18 cellular contexts compared by ENCODE assay signal in genomic region chr15:22795206-22796063, GRCh38. TPM values are rescaled to one million over a fixed set of nuclear protein-coding genes. Genes with fewer than 3 reads are reported as not detected.
DNase-seq lines count a peak whose midpoint lies in the region; ATAC-seq and TF ChIP-seq lines count a peak whose summit lies in the region.
"Had no signal": no experiment of that assay in that cellular context is flagged by ENCODE, and none has a peak within 500 bp of the region (broad histone marks: within the 10 kb centered on the region; RNA-seq: fewer than 3 reads in every experiment).

No MANE protein-coding gene starts in this region.

- no peaks in the 10 kb centered on the region for H3K36me3 ChIP-seq in KMS-11 (ENCODE audit: insufficient read depth)
- H3K36me3 ChIP-seq in MG63: 0 out of 2 replicates have a peak, but pooled peaks cover 4% of the 10 kb centered on the region
- H3K36me3 ChIP-seq: esophagus squamous epithelium, SJCRH30, spleen had no signal

- H3K4me2 ChIP-seq in KMS-11: 0 out of 2 replicates have a peak overlapping the region, but pooled peaks have one; percentile 79

- peak overlapping the region; percentile 38 for H3K27ac Mint-ChIP-seq in activated naive CD4-positive, alpha-beta T cell treated with anti-CD3 and anti-CD28 coated beads, Interleukin-2, amount 10 ng/mL, durations not matched to agents 7 days and 5 days
- H3K27ac Mint-ChIP-seq in activated naive CD4-positive, alpha-beta T cell treated with anti-CD3 and anti-CD28 coated beads, Interleukin-2, amount 50 U/mL, for 72 hours: no peak overlapping the region
- H3K27ac Mint-ChIP-seq in activated T-helper 2 cell treated with anti-CD3 and anti-CD28 coated beads, Interferon-gamma antibody, Interleukin-2, Interleukin-4, amounts not matched to agents 10 μg/mL and 5 μg/mL and 100 μg/mL, durations not matched to agents 14 hours and 24 hours and 36 hours: peak overlapping the region; percentile 38
- H3K27ac Mint-ChIP-seq in stimulated activated memory B cell treated with anti-CD40 and anti-IgM and Interleukin-4, amounts not matched to agents 10 μg/mL and 1 μg/mL and 100 μg/mL, for 72 hours: peak overlapping the region; percentile 95

- H3K9me3 ChIP-seq in MG63: no peaks in the 10 kb centered on the region
- H3K9me3 ChIP-seq: esophagus squamous epithelium, SJCRH30, spleen had no signal

- no peak overlapping the region for H3K9ac ChIP-seq in KMS-11

- no peaks in the 10 kb centered on the region for H3K36me3 Mint-ChIP-seq in activated naive CD4-positive, alpha-beta T cell treated with anti-CD3 and anti-CD28 coated beads, Interleukin-2, amount 10 ng/mL, durations not matched to agents 7 days and 5 days
- peaks cover 5 to 18% of the 10 kb centered on the region in 2 donors for H3K36me3 Mint-ChIP-seq in activated naive CD4-positive, alpha-beta T cell treated with anti-CD3 and anti-CD28 coated beads, Interleukin-2, amount 50 U/mL, for 72 hours
- peaks cover 47% of the 10 kb centered on the region for H3K36me3 Mint-ChIP-seq in activated T-helper 2 cell treated with anti-CD3 and anti-CD28 coated beads, Interferon-gamma antibody, Interleukin-2, Interleukin-4, amounts not matched to agents 10 μg/mL and 5 μg/mL and 100 μg/mL, durations not matched to agents 14 hours and 24 hours and 36 hours (ENCODE audit: low read depth)
- H3K36me3 Mint-ChIP-seq in stimulated activated memory B cell treated with anti-CD40 and anti-IgM and Interleukin-4, amounts not matched to agents 10 μg/mL and 1 μg/mL and 100 μg/mL, for 72 hours: peaks cover 21% of the 10 kb centered on the region

- H3K79me2 ChIP-seq in KMS-11 (ENCODE audit: insufficient read depth, low read depth): peaks cover 39% of the 10 kb centered on the region; the same call in 1 of the 2 replicates

- no peak overlapping the region for H3K4me3 ChIP-seq in KMS-11 (IDR thresholded peaks at IDR 0.05; ENCODE audit: insufficient read depth, low read depth, low read length)
- no peak overlapping the region for H3K4me3 ChIP-seq in MG63
- H3K4me3 ChIP-seq: esophagus squamous epithelium, SJCRH30, spleen had no signal

- no peak for DNase-seq in activated naive CD4-positive, alpha-beta T cell treated with anti-CD3 and anti-CD28 coated beads, Interleukin-2, amount 10 ng/mL, durations not matched to agents 7 days and 5 days
- DNase-seq in activated naive CD4-positive, alpha-beta T cell treated with anti-CD3 and anti-CD28 coated beads, Interleukin-2, amount 50 U/mL, for 72 hours (ENCODE audit: low spot score in 2 of 2): no peak
- DNase-seq in activated T-helper 2 cell treated with anti-CD3 and anti-CD28 coated beads, Interferon-gamma antibody, Interleukin-2, Interleukin-4, amounts not matched to agents 10 μg/mL and 5 μg/mL and 100 μg/mL, durations not matched to agents 14 hours and 24 hours and 36 hours (ENCODE audit: low spot score): no peak
- DNase-seq in MG63: no peak
- DNase-seq: DMS79 treated with DMSO at 0.1 percent for 48 hours, esophagus squamous epithelium, KBM-7, NCI-H1092 treated with DMSO at 0.1 percent for 48 hours, NCI-H2081 treated with DMSO at 0.1 percent for 48 hours, NCI-H510A, SJCRH30, spleen, T1000 had no signal

- no peak overlapping the region for H2AFZ ChIP-seq in KMS-11 (ENCODE audit: low read depth)

- no peak for ATAC-seq in activated naive CD4-positive, alpha-beta T cell treated with anti-CD3 and anti-CD28 coated beads, Interleukin-2, amount 50 U/mL, for 72 hours
- ATAC-seq in stimulated activated memory B cell treated with anti-CD40 and anti-IgM and Interleukin-4, amounts not matched to agents 10 μg/mL and 1 μg/mL and 100 μg/mL, for 72 hours: no peak
- ATAC-seq in HG02884 (IDR thresholded peaks at IDR 0.05; ENCODE audit: unreplicated experiment) (no peak), HG02885 (IDR thresholded peaks at IDR 0.05; ENCODE audit: poor library complexity, unreplicated experiment) (no peak)

- H3K4me1 ChIP-seq in KMS-11 (ENCODE audit: low read depth, poor library complexity, severe bottlenecking): peaks cover 13% of the 10 kb centered on the region
- H3K4me1 ChIP-seq: esophagus squamous epithelium, SJCRH30 had no signal

- TF ChIP-seq CTCF in KMS-11 (conservative IDR thresholded peaks at IDR 0.05; ENCODE audit: low read depth, low read length): no peak

- CTCF ChIA-PET in activated naive CD4-positive, alpha-beta T cell treated with anti-CD3 and anti-CD28 coated beads, Interleukin-2, amount 10 ng/mL, durations not matched to agents 7 days and 5 days (lab: Charles Lee): no interaction called here

- intact Hi-C loops in activated T-helper 2 cell treated with anti-CD3 and anti-CD28 coated beads, Interferon-gamma antibody, Interleukin-2, Interleukin-4, amounts not matched to agents 10 μg/mL and 5 μg/mL and 100 μg/mL, durations not matched to agents 14 hours and 24 hours and 36 hours (cut with micrococcal nuclease): loop anchor here (2.0 kb wide), 1 partner anchor 15 kb away; no protein-coding TSS in a partner anchor

- no peaks in the 10 kb centered on the region for H3K27me3 Mint-ChIP-seq in activated naive CD4-positive, alpha-beta T cell treated with anti-CD3 and anti-CD28 coated beads, Interleukin-2, amount 10 ng/mL, durations not matched to agents 7 days and 5 days
- H3K27me3 Mint-ChIP-seq in activated T-helper 2 cell treated with anti-CD3 and anti-CD28 coated beads, Interferon-gamma antibody, Interleukin-2, Interleukin-4, amounts not matched to agents 10 μg/mL and 5 μg/mL and 100 μg/mL, durations not matched to agents 14 hours and 24 hours and 36 hours (ENCODE audit: low read depth): no peaks in the 10 kb centered on the region
- H3K27me3 Mint-ChIP-seq in stimulated activated memory B cell treated with anti-CD40 and anti-IgM and Interleukin-4, amounts not matched to agents 10 μg/mL and 1 μg/mL and 100 μg/mL, for 72 hours: no peaks in the 10 kb centered on the region

- H3K27ac ChIP-seq in KMS-11: peak overlapping the region; percentile 94; the same call in 1 of the 2 replicates
- H3K27ac ChIP-seq: esophagus squamous epithelium, SJCRH30 had no signal

- H3K4me1 Mint-ChIP-seq in activated naive CD4-positive, alpha-beta T cell treated with anti-CD3 and anti-CD28 coated beads, Interleukin-2, amount 10 ng/mL, durations not matched to agents 7 days and 5 days: peaks cover 16% of the 10 kb centered on the region
- H3K4me1 Mint-ChIP-seq in activated T-helper 2 cell treated with anti-CD3 and anti-CD28 coated beads, Interferon-gamma antibody, Interleukin-2, Interleukin-4, amounts not matched to agents 10 μg/mL and 5 μg/mL and 100 μg/mL, durations not matched to agents 14 hours and 24 hours and 36 hours (ENCODE audit: low read depth): peaks cover 32% of the 10 kb centered on the region
- peaks cover 74% of the 10 kb centered on the region for H3K4me1 Mint-ChIP-seq in stimulated activated memory B cell treated with anti-CD40 and anti-IgM and Interleukin-4, amounts not matched to agents 10 μg/mL and 1 μg/mL and 100 μg/mL, for 72 hours

- H3K4me3 Mint-ChIP-seq in activated naive CD4-positive, alpha-beta T cell treated with anti-CD3 and anti-CD28 coated beads, Interleukin-2, amount 10 ng/mL, durations not matched to agents 7 days and 5 days: no peak overlapping the region
- no peak overlapping the region for H3K4me3 Mint-ChIP-seq in activated T-helper 2 cell treated with anti-CD3 and anti-CD28 coated beads, Interferon-gamma antibody, Interleukin-2, Interleukin-4, amounts not matched to agents 10 μg/mL and 5 μg/mL and 100 μg/mL, durations not matched to agents 14 hours and 24 hours and 36 hours (ENCODE audit: low read depth)
- no peak overlapping the region for H3K4me3 Mint-ChIP-seq in stimulated activated memory B cell treated with anti-CD40 and anti-IgM and Interleukin-4, amounts not matched to agents 10 μg/mL and 1 μg/mL and 100 μg/mL, for 72 hours
- H3K4me3 Mint-ChIP-seq: neural crest cell had no signal

- no peaks in the 10 kb centered on the region for H3K9me3 Mint-ChIP-seq in activated naive CD4-positive, alpha-beta T cell treated with anti-CD3 and anti-CD28 coated beads, Interleukin-2, amount 10 ng/mL, durations not matched to agents 7 days and 5 days
- H3K9me3 Mint-ChIP-seq in activated naive CD4-positive, alpha-beta T cell treated with anti-CD3 and anti-CD28 coated beads, Interleukin-2, amount 50 U/mL, for 72 hours: no peaks in the 10 kb centered on the region
- H3K9me3 Mint-ChIP-seq in activated T-helper 2 cell treated with anti-CD3 and anti-CD28 coated beads, Interferon-gamma antibody, Interleukin-2, Interleukin-4, amounts not matched to agents 10 μg/mL and 5 μg/mL and 100 μg/mL, durations not matched to agents 14 hours and 24 hours and 36 hours: no peaks in the 10 kb centered on the region
- H3K9me3 Mint-ChIP-seq in stimulated activated memory B cell treated with anti-CD40 and anti-IgM and Interleukin-4, amounts not matched to agents 10 μg/mL and 1 μg/mL and 100 μg/mL, for 72 hours: no peaks in the 10 kb centered on the region
- H3K9me3 Mint-ChIP-seq: neural crest cell had no signal

- H3K27me3 ChIP-seq in KMS-11 (ENCODE audit: insufficient read depth, low read depth) (no peaks in the 10 kb centered on the region), MG63 (no peaks in the 10 kb centered on the region)
- H3K27me3 ChIP-seq: esophagus squamous epithelium, SJCRH30, spleen had no signal

- H4K20me1 ChIP-seq in KMS-11 (ENCODE audit: insufficient read depth): no peaks in the 10 kb centered on the region

RNA-seq across cellular contexts. Expression of gene NIPA1, which starts 9.0 kb away (rescaled TPM):
- 10 to 100 TPM in 1 of 2 donors, 1 to 10 TPM in 1; 5.7 to 14.0 TPM for total RNA-seq in activated naive CD4-positive, alpha-beta T cell treated with anti-CD3 and anti-CD28 coated beads, Interleukin-2, amount 50 U/mL, for 72 hours
- total RNA-seq in activated T-helper 2 cell treated with anti-CD3 and anti-CD28 coated beads, Interferon-gamma antibody, Interleukin-2, Interleukin-4, amounts not matched to agents 10 μg/mL and 5 μg/mL and 100 μg/mL, durations not matched to agents 14 hours and 24 hours and 36 hours: 19.4 and 20.7 TPM in 2 replicates
- 3.9 and 6.9 TPM in 2 replicates for total RNA-seq in MG63 (2014; rRNA removed; shearing (Covaris generic); ENCODE audit: low replicate concordance)

RNA-seq across cellular contexts. Expression of gene NIPA2, which starts 43.0 kb away (rescaled TPM):
- 10 to 100 TPM; 48.6 to 54.6 TPM for total RNA-seq in activated naive CD4-positive, alpha-beta T cell treated with anti-CD3 and anti-CD28 coated beads, Interleukin-2, amount 50 U/mL, for 72 hours
- 60.1 and 65.3 TPM in 2 replicates for total RNA-seq in activated T-helper 2 cell treated with anti-CD3 and anti-CD28 coated beads, Interferon-gamma antibody, Interleukin-2, Interleukin-4, amounts not matched to agents 10 μg/mL and 5 μg/mL and 100 μg/mL, durations not matched to agents 14 hours and 24 hours and 36 hours
- total RNA-seq in MG63 (2014; rRNA removed; shearing (Covaris generic); ENCODE audit: low replicate concordance): 105 and 133 TPM in 2 replicates

Comparison
In these comparisons a context has a peak if more than half of its experiments do, and no peak if none do; other contexts are left out.
1. H3K27ac Mint-ChIP-seq: peak in activated naive CD4-positive, alpha-beta T cell treated with anti-CD3 and anti-CD28 coated beads, Interleukin-2, amount 10 ng/mL, durations not matched to agents 7 days and 5 days (single experiment), activated T-helper 2 cell treated with anti-CD3 and anti-CD28 coated beads, Interferon-gamma antibody, Interleukin-2, Interleukin-4, amounts not matched to agents 10 μg/mL and 5 μg/mL and 100 μg/mL, durations not matched to agents 14 hours and 24 hours and 36 hours (single experiment) and stimulated activated memory B cell treated with anti-CD40 and anti-IgM and Interleukin-4, amounts not matched to agents 10 μg/mL and 1 μg/mL and 100 μg/mL, for 72 hours (single experiment); none in activated naive CD4-positive, alpha-beta T cell treated with anti-CD3 and anti-CD28 coated beads, Interleukin-2, amount 50 U/mL, for 72 hours (0 of 2).